20 cellular contexts compared by ENCODE assay signal in genomic region chr1:19350566-19350965, GRCh38. TPM values are rescaled to one million over a fixed set of nuclear protein-coding genes. Genes with fewer than 3 reads are reported as not detected.
DNase-seq lines count a peak whose midpoint lies in the region; ATAC-seq and TF ChIP-seq lines count a peak whose summit lies in the region.
"Had no signal": no experiment of that assay in that cellular context is flagged by ENCODE, and none has a peak within 500 bp of the region (broad histone marks: within the 10 kb centered on the region; RNA-seq: fewer than 3 reads in every experiment).

No MANE protein-coding gene starts in this region.

- peaks cover 42% of the 10 kb centered on the region for H3K4me1 ChIP-seq in prostate gland (replicated peaks)

- 84% methylated on average over 5 of the region's 5 CpGs for WGBS in prostate gland

- no peak for DNase-seq in activated naive CD4-positive, alpha-beta T cell treated with anti-CD3 and anti-CD28 coated beads for 36 hours
- DNase-seq in activated naive CD4-positive, alpha-beta T cell treated with anti-CD3 and anti-CD28 coated beads, Interleukin-2, amount 50 U/mL, for 72 hours (ENCODE audit: low spot score in 2 of 2): no peak
- no peak for DNase-seq in RWPE1 (ENCODE audit: low spot score)
- no peak for DNase-seq in T1000 (lab: John Stamatoyannopoulos, UW)
- no peak for DNase-seq in prostate gland (ENCODE audit: low spot score)
- DNase-seq: CD4-positive, CD25-positive, alpha-beta regulatory T cell; DND-41; Kasumi-1; NCI-H1092 treated with DMSO at 0.1 percent for 48 hours; NCI-H1436 treated with DMSO at 0.1 percent for 48 hours; NCI-H187 treated with DMSO at 0.1 percent for 48 hours; NCI-H524; NCI-H748 treated with DMSO at 0.1 percent for 48 hours; PC-9; RPMI8226; SHP77 treated with DMSO at 0.1 percent for 48 hours had no signal

- peaks cover 11% of the 10 kb centered on the region for H3K36me3 Mint-ChIP-seq in activated naive CD4-positive, alpha-beta T cell treated with anti-CD3 and anti-CD28 coated beads for 36 hours (ENCODE audit: low read depth)
- peaks cover 2 to 5% of the 10 kb centered on the region in 2 donors for H3K36me3 Mint-ChIP-seq in activated naive CD4-positive, alpha-beta T cell treated with anti-CD3 and anti-CD28 coated beads, Interleukin-2, amount 50 U/mL, for 72 hours
- peaks cover 85% of the 10 kb centered on the region for H3K36me3 Mint-ChIP-seq in dendritic cell treated with granulocyte-macrophage colony-stimulating factor and Interleukin-4, amounts not matched to agents 40 ng/mL and 50 ng/mL, for 4 days (ENCODE audit: low read depth)

- peak overlapping the region; percentile 8; the same call in 1 of the 2 replicates for H3K27ac ChIP-seq in RWPE1
- peak overlapping the region in 1 of 2 donors; percentile 66 for H3K27ac ChIP-seq in prostate gland
- H3K27ac ChIP-seq: BLaER1, PC-9 had no signal

- no peak for TF ChIP-seq POLR2A in prostate gland (IDR thresholded peaks at IDR 0.05)

- TF ChIP-seq CTCF in RWPE1 (conservative IDR thresholded peaks at IDR 0.05; ENCODE audit: low read depth): no peak
- TF ChIP-seq CTCF in prostate gland (IDR thresholded peaks at IDR 0.05): no peak

- no peaks in the 10 kb centered on the region for H3K9me3 Mint-ChIP-seq in activated naive CD4-positive, alpha-beta T cell treated with anti-CD3 and anti-CD28 coated beads for 36 hours
- no peaks in the 10 kb centered on the region for H3K9me3 Mint-ChIP-seq in activated naive CD4-positive, alpha-beta T cell treated with anti-CD3 and anti-CD28 coated beads, Interleukin-2, amount 50 U/mL, for 72 hours
- H3K9me3 Mint-ChIP-seq in dendritic cell treated with granulocyte-macrophage colony-stimulating factor and Interleukin-4, amounts not matched to agents 40 ng/mL and 50 ng/mL, for 4 days: no peaks in the 10 kb centered on the region
- H3K9me3 Mint-ChIP-seq: CD4-positive, CD25-positive, alpha-beta regulatory T cell had no signal

- no peak for ATAC-seq in activated naive CD4-positive, alpha-beta T cell treated with anti-CD3 and anti-CD28 coated beads, Interleukin-2, amount 50 U/mL, for 72 hours
- no peak for ATAC-seq in GM18868 (IDR thresholded peaks at IDR 0.05; ENCODE audit: unreplicated experiment)
- ATAC-seq: HepG2 had no signal

- intact Hi-C loops in activated naive CD4-positive, alpha-beta T cell treated with anti-CD3 and anti-CD28 coated beads for 36 hours (cut with micrococcal nuclease): no loop called here
- intact Hi-C loops in dendritic cell treated with granulocyte-macrophage colony-stimulating factor and Interleukin-4, amounts not matched to agents 40 ng/mL and 50 ng/mL, for 4 days (cut with micrococcal nuclease): no loop called here
- intact Hi-C loops in prostate gland (cut with DNase I): no loop called here

- H3K4me3 ChIP-seq in prostate gland: no peak overlapping the region
- H3K4me3 ChIP-seq: BLaER1, PC-9 had no signal

- H3K9me3 ChIP-seq in prostate gland: no peaks in the 10 kb centered on the region
- H3K9me3 ChIP-seq: BLaER1 had no signal

- H3K4me3 Mint-ChIP-seq in activated naive CD4-positive, alpha-beta T cell treated with anti-CD3 and anti-CD28 coated beads for 36 hours: no peak overlapping the region
- H3K4me3 Mint-ChIP-seq in dendritic cell treated with granulocyte-macrophage colony-stimulating factor and Interleukin-4, amounts not matched to agents 40 ng/mL and 50 ng/mL, for 4 days: no peak overlapping the region
- H3K4me3 Mint-ChIP-seq: CD4-positive, CD25-positive, alpha-beta regulatory T cell had no signal

- no peaks in the 10 kb centered on the region for H3K36me3 ChIP-seq in prostate gland

- H3K27ac Mint-ChIP-seq in activated naive CD4-positive, alpha-beta T cell treated with anti-CD3 and anti-CD28 coated beads for 36 hours: peak overlapping the region; percentile 31
- peak overlapping the region in 1 of 2 donors; percentile 44 for H3K27ac Mint-ChIP-seq in activated naive CD4-positive, alpha-beta T cell treated with anti-CD3 and anti-CD28 coated beads, Interleukin-2, amount 50 U/mL, for 72 hours
- peak overlapping the region; percentile 89 for H3K27ac Mint-ChIP-seq in dendritic cell treated with granulocyte-macrophage colony-stimulating factor and Interleukin-4, amounts not matched to agents 40 ng/mL and 50 ng/mL, for 4 days

- POLR2A ChIA-PET in RWPE1 (lab: Yijun Ruan, JAX; ENCODE audit: low non-redundant PET): no interaction called here

- H3K27me3 Mint-ChIP-seq in activated naive CD4-positive, alpha-beta T cell treated with anti-CD3 and anti-CD28 coated beads for 36 hours (ENCODE audit: low read depth): no peaks in the 10 kb centered on the region
- no peaks in the 10 kb centered on the region for H3K27me3 Mint-ChIP-seq in dendritic cell treated with granulocyte-macrophage colony-stimulating factor and Interleukin-4, amounts not matched to agents 40 ng/mL and 50 ng/mL, for 4 days
- H3K27me3 Mint-ChIP-seq: CD4-positive, CD25-positive, alpha-beta regulatory T cell had no signal

- H3K27me3 ChIP-seq in prostate gland (replicated peaks; ENCODE audit: insufficient read depth): no peaks in the 10 kb centered on the region
- H3K27me3 ChIP-seq: BLaER1 had no signal

- no peaks in the 10 kb centered on the region for H3K4me1 Mint-ChIP-seq in activated naive CD4-positive, alpha-beta T cell treated with anti-CD3 and anti-CD28 coated beads for 36 hours (ENCODE audit: low read depth)
- H3K4me1 Mint-ChIP-seq in dendritic cell treated with granulocyte-macrophage colony-stimulating factor and Interleukin-4, amounts not matched to agents 40 ng/mL and 50 ng/mL, for 4 days (ENCODE audit: low read depth): peaks cover 67% of the 10 kb centered on the region

- CTCF ChIA-PET in activated naive CD4-positive, alpha-beta T cell treated with anti-CD3 and anti-CD28 coated beads for 36 hours (lab: Charles Lee): interaction anchor here (0.6 to 0.9 kb wide), 2 partner anchors 165 to 354 kb away, joined by 3 read pairs; no protein-coding TSS in a partner anchor
- CTCF ChIA-PET in RWPE1 (lab: Yijun Ruan, JAX): interaction anchor here (0.6 kb wide), 1 partner anchor 302 kb away, joined by 3 read pairs; no protein-coding TSS in a partner anchor

RNA-seq across cellular contexts. Expression of gene SLC66A1, which starts 38.4 kb away (rescaled TPM):
- total RNA-seq in activated naive CD4-positive, alpha-beta T cell treated with anti-CD3 and anti-CD28 coated beads for 36 hours: 1 to 10 TPM; 2.6 to 2.7 TPM
- total RNA-seq in activated naive CD4-positive, alpha-beta T cell treated with anti-CD3 and anti-CD28 coated beads, Interleukin-2, amount 50 U/mL, for 72 hours: 1 to 10 TPM; 6.7 to 7.2 TPM
- 10 to 100 TPM; 24.4 to 49.6 TPM for total RNA-seq in prostate gland

RNA-seq across cellular contexts. Expression of gene AKR7A2, which starts 38.6 kb away (rescaled TPM):
- 10 to 100 TPM; 36.6 to 38.8 TPM for total RNA-seq in activated naive CD4-positive, alpha-beta T cell treated with anti-CD3 and anti-CD28 coated beads for 36 hours
- total RNA-seq in activated naive CD4-positive, alpha-beta T cell treated with anti-CD3 and anti-CD28 coated beads, Interleukin-2, amount 50 U/mL, for 72 hours: 10 to 100 TPM; 42.9 to 50.2 TPM
- total RNA-seq in prostate gland: 100 to 1,000 TPM; 153 to 172 TPM
